Comparison of ENCODE assay signal across 10 cellular contexts in the genomic region with DNA sequence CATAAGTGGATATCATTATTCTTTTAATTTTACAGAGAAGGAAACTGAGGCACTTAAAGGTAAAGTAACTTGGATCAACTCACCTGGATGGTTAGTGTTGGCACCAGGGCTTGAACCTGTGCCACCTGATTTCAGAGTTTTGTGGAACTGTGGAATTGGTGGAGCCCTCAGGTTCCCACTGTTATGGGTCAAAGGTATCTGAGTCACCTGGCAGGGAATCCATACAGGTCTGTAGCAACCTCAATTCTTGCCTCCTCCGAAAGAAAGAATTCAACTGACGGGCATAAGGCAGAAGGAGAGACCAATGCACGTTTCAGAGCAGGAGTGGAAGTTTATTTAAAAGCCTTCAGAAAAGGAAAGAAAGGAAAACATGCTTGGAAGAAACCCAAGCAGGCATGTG. TPM values are rescaled to one million over a fixed set of nuclear protein-coding genes. Genes with fewer than 3 reads are reported as not detected.
"Had no signal": no experiment of that assay in that cellular context is flagged by ENCODE, and none has a peak within 500 bp of the region (broad histone marks: within the 10 kb centered on the region; RNA-seq: fewer than 3 reads in every experiment).

No MANE protein-coding gene starts in this region.

- H3K4me1 ChIP-seq: HAP-1 had no signal

- H3K4me3 ChIP-seq: GM23248, HAP-1, K562 had no signal

- DNase-seq: GM23248, GOT3, H7, HFFc6, IMR-90 had no signal

- H3K9ac ChIP-seq: GM23248 had no signal

- H3K36me3 ChIP-seq: HAP-1 had no signal

- ATAC-seq: HCT116, K562 had no signal

- H3K27ac ChIP-seq: GM23248 had no signal

- H2AFZ ChIP-seq: GM23248 had no signal

RNA-seq across cellular contexts. Expression of gene PRF1, which starts 44.5 kb away (rescaled TPM):
- total RNA-seq: GM23248, H4, H7, HFFc6, HT-29, IMR-90 had no signal
- polyA plus RNA-seq: GM23248, IMR-90 had no signal
